Comparison of ENCODE assay signal across 24 cellular contexts in genomic region chr5:59503223-59503622, GRCh38.
DNase-seq lines count a peak whose midpoint lies in the region; ATAC-seq and TF ChIP-seq lines count a peak whose summit lies in the region.
"Had no signal": no experiment of that assay in that cellular context is flagged by ENCODE, and none has a peak within 500 bp of the region (broad histone marks: within the 10 kb centered on the region; RNA-seq: fewer than 3 reads in every experiment).

No MANE protein-coding gene starts in this region.

- H3K4me2 ChIP-seq in hepatocyte = no peak overlapping the region

- H3K27ac Mint-ChIP-seq in memory B cell = no peak overlapping the region
- H3K27ac Mint-ChIP-seq: activated B cell treated with CpG ODN at 0.5 μM for 24 hours; activated naive CD4-positive, alpha-beta T cell treated with anti-CD3 and anti-CD28 coated beads, Interleukin-2, amount 50 U/mL, for 72 hours; activated T-helper 1 cell treated with anti-CD3 and anti-CD28 coated beads, Interleukin-12 subunit alpha, Interleukin-12 subunit beta, Interleukin-2, Interleukin-4 antibody, amounts not matched to agents 30 ng/mL and 10 ng/mL and 1 ng/mL, durations not matched to agents 14 hours and 24 hours and 36 hours; B cell had no signal

- H3K36me3 Mint-ChIP-seq in memory B cell = no peaks in the 10 kb centered on the region
- H3K36me3 Mint-ChIP-seq: activated naive CD4-positive, alpha-beta T cell treated with anti-CD3 and anti-CD28 coated beads, Interleukin-2, amount 50 U/mL, for 72 hours had no signal

- no peak for TF ChIP-seq CTCF in hepatocyte (IDR thresholded peaks at IDR 0.05; ENCODE audit: poor library complexity)
- no peak for TF ChIP-seq CTCF in body of pancreas (IDR thresholded peaks at IDR 0.05)

- 58% methylated on average over 1 of the region's 1 CpG for WGBS in hepatocyte (ENCODE audit: low lambda C conversion rate, missing lambda C conversion rate)
- WGBS in body of pancreas, 2 donors = 56 to 77% methylated on average over 1 of the region's 1 CpG

- no peak overlapping the region for H3K4me3 ChIP-seq in hepatocyte
- H3K4me3 ChIP-seq in body of pancreas = no peak overlapping the region
- H3K4me3 ChIP-seq: GM12878, transverse colon had no signal

- no peaks in the 10 kb centered on the region for H3K9me3 Mint-ChIP-seq in memory B cell
- H3K9me3 Mint-ChIP-seq: activated B cell treated with CpG ODN at 0.5 μM for 24 hours; activated naive CD4-positive, alpha-beta T cell treated with anti-CD3 and anti-CD28 coated beads, Interleukin-2, amount 50 U/mL, for 72 hours; activated T-helper 1 cell treated with anti-CD3 and anti-CD28 coated beads, Interleukin-12 subunit alpha, Interleukin-12 subunit beta, Interleukin-2, Interleukin-4 antibody, amounts not matched to agents 30 ng/mL and 10 ng/mL and 1 ng/mL, durations not matched to agents 14 hours and 24 hours and 36 hours had no signal

- H3K9me3 ChIP-seq in hepatocyte (ENCODE audit: low read depth) (no peaks in the 10 kb centered on the region), body of pancreas (no peaks in the 10 kb centered on the region)
- H3K9me3 ChIP-seq: transverse colon had no signal

- H4K20me1 ChIP-seq in hepatocyte (ENCODE audit: insufficient read depth, poor library complexity, severe bottlenecking) = no peaks in the 10 kb centered on the region

- no peaks in the 10 kb centered on the region for H3K27me3 Mint-ChIP-seq in memory B cell
- H3K27me3 Mint-ChIP-seq: activated B cell treated with CpG ODN at 0.5 μM for 24 hours, B cell had no signal

- H3K27me3 ChIP-seq in hepatocyte (no peaks in the 10 kb centered on the region), body of pancreas (no peaks in the 10 kb centered on the region)
- H3K27me3 ChIP-seq: transverse colon had no signal

- H3K36me3 ChIP-seq in hepatocyte (replicated peaks; ENCODE audit: insufficient read depth, low read depth) (no peaks in the 10 kb centered on the region), body of pancreas (replicated peaks in 1 of 2; ENCODE audit: insufficient read depth in 1 of 2, low read depth in 2 of 2) (no peaks in the 10 kb centered on the region)
- H3K36me3 ChIP-seq: transverse colon had no signal

- TF ChIP-seq POLR2A in body of pancreas (IDR thresholded peaks at IDR 0.05) = no peak

- ATAC-seq in memory B cell (ENCODE audit: low read depth) (peak; percentile 39), GM18867 (IDR thresholded peaks at IDR 0.05; ENCODE audit: unreplicated experiment) (no peak), body of pancreas (no peak)
- ATAC-seq: activated naive CD4-positive, alpha-beta T cell treated with anti-CD3 and anti-CD28 coated beads, Interleukin-2, amount 50 U/mL, for 72 hours; GM12878 had no signal

- no peak overlapping the region for H2AFZ ChIP-seq in hepatocyte

- H3K9me2 ChIP-seq in hepatocyte (replicated peaks; ENCODE audit: insufficient read depth) = no peaks in the 10 kb centered on the region

- intact Hi-C loops in body of pancreas (cut with DNase I) = loop anchor here (5.0 to 10.0 kb wide), 2 partner anchors 169 to 292 kb away; no protein-coding TSS in a partner anchor

- H3K4me1 Mint-ChIP-seq in memory B cell = peaks cover 13% of the 10 kb centered on the region

- DNase-seq in DMS 273 (lab: John Stamatoyannopoulos, UW; ENCODE audit: unreplicated experiment) (peak; percentile 58), DMS 273 treated with DMSO at 0.1 percent for 48 hours (lab: John Stamatoyannopoulos, UW) (no peak), Daoy (ENCODE audit: low read depth) (peak; percentile 17), NCI-H748 treated with DMSO at 0.1 percent for 48 hours (lab: John Stamatoyannopoulos, UW) (peak; percentile 57), memory B cell (ENCODE audit: low spot score in 2 of 2) (no peak), hepatocyte (ENCODE audit: low spot score) (no peak), body of pancreas (no peak)
- DNase-seq: activated B cell treated with CpG ODN at 0.5 μM for 24 hours; anterior cingulate cortex; head of caudate nucleus; Karpas-422; MV-4-11; NCI-H1930; NCI-H524 treated with DMSO at 0.1 percent for 48 hours; occipital lobe; OCI-M1; stimulated activated CD4-positive, alpha-beta T cell treated with anti-CD3 and anti-CD28 coated beads, Interleukin-1b, Interleukin-23, amount 100 ng/mL, for 48 hours; transverse colon had no signal

- no peak overlapping the region for H3K4me3 Mint-ChIP-seq in memory B cell
- H3K4me3 Mint-ChIP-seq: activated B cell treated with CpG ODN at 0.5 μM for 24 hours; activated T-helper 1 cell treated with anti-CD3 and anti-CD28 coated beads, Interleukin-12 subunit alpha, Interleukin-12 subunit beta, Interleukin-2, Interleukin-4 antibody, amounts not matched to agents 30 ng/mL and 10 ng/mL and 1 ng/mL, durations not matched to agents 14 hours and 24 hours and 36 hours; B cell had no signal

- H3K27ac ChIP-seq in hepatocyte (no peak overlapping the region), body of pancreas (no peak overlapping the region)
- H3K27ac ChIP-seq: 22Rv1, transverse colon had no signal

- H3K4me1 ChIP-seq in hepatocyte (ENCODE audit: insufficient read depth) (no peaks in the 10 kb centered on the region), body of pancreas (no peaks in the 10 kb centered on the region)

- no peaks in the 10 kb centered on the region for H3K79me2 ChIP-seq in hepatocyte

Comparison
In these comparisons a context has a peak if more than half of its experiments do, and no peak if none do; other contexts are left out.
1. DNase-seq: peak in DMS 273 (single experiment), Daoy (single experiment) and NCI-H748 treated with DMSO at 0.1 percent for 48 hours (single experiment); none in DMS 273 treated with DMSO at 0.1 percent for 48 hours (single experiment), memory B cell (0 of 2), hepatocyte (single experiment) and body of pancreas (0 of 4).